ENCODE assay signal across 8 cellular contexts in genomic region chr5:53560506-53561191, GRCh38. TPM values are rescaled to one million over a fixed set of nuclear protein-coding genes. Genes with fewer than 3 reads are reported as not detected.
DNase-seq lines count a peak whose midpoint lies in the region; ATAC-seq, FAIRE-seq and TF ChIP-seq lines count a peak whose summit lies in the region.

Gene NDUFS4, plus strand, starts transcription at chr5:53560639. Its CDS starts 24 bp downstream, at chr5:53560663.

- no peak for FAIRE-seq in kidney (lab: Jason Lieb, UNC)

- CTCF ChIA-PET in AG04450 (lab: Charles Lee) = interaction anchor here (0.9 kb wide), 1 partner anchor 298 kb away, joined by 3 read pairs; no protein-coding TSS in a partner anchor

- H3K9me3 ChIP-seq in AG04450 (ENCODE audit: control insufficient read depth, insufficient read depth, low read length) (no peaks in the 10 kb centered on the region), kidney (ENCODE audit: control insufficient read depth in 1 of 2, low read length in 2 of 2) (no peaks in the 10 kb centered on the region)

- peak within 1 kb of the TSS; percentile 49 for H3K27ac ChIP-seq in AG04450 (ENCODE audit: low read depth, low read length)
- peak within 1 kb of the TSS; percentile 83 to 93 for H3K27ac ChIP-seq in kidney (ENCODE audit: low read depth in 2 of 2, low read length in 2 of 2)

- H3K4me1 ChIP-seq in kidney (ENCODE audit: control insufficient read depth in 1 of 2, insufficient read depth in 1 of 2, low read depth in 1 of 2, low read length in 2 of 2) = no peaks in the 10 kb centered on the region

- TF ChIP-seq CTCF in AG04450 (IDR thresholded peaks at IDR 0.05; ENCODE audit: low read depth, low read length) = no peak
- no peak for TF ChIP-seq CTCF in kidney (IDR thresholded peaks at IDR 0.05; ENCODE audit: borderline replicate concordance, extremely low read depth, insufficient read depth)

- H3K9ac ChIP-seq in kidney (ENCODE audit: low read length in 2 of 2) = peak within 1 kb of the TSS; percentile 89 to 93

- H3K4me3 ChIP-seq in AG04450 (ENCODE audit: low read depth, low read length) = peak within 1 kb of the TSS; percentile 94
- H3K4me3 ChIP-seq in kidney (ENCODE audit: low read length in 2 of 2) = peak within 1 kb of the TSS; percentile 94 to 97

- POLR2A ChIA-PET in AG04450 (lab: Yijun Ruan, JAX) = interaction anchor here (0.7 kb wide), 1 partner anchor 344 kb away, joined by 3 read pairs; no protein-coding TSS in a partner anchor

- ATAC-seq in GM18909 (IDR thresholded peaks at IDR 0.05; ENCODE audit: poor library complexity, unreplicated experiment) = peak; percentile 94
- ATAC-seq in HG03175 (IDR thresholded peaks at IDR 0.05; ENCODE audit: unreplicated experiment) = peak; percentile 92

- peak; percentile 89 for DNase-seq in AG04450 (ENCODE audit: low read depth, low spot score)
- DNase-seq in NCI-H345 (lab: John Stamatoyannopoulos, UW) = peak; percentile 89
- peak; percentile 76 for DNase-seq in activated CD4-positive, CD25-positive, alpha-beta regulatory T cell treated with anti-CD3 and anti-CD28 coated beads, Interleukin-2, amount 50 U/mL, for 72 hours
- peak; percentile 68 for DNase-seq in cerebellum (ENCODE audit: low spot score)
- DNase-seq in kidney = peak; percentile 87
- DNase-seq in stimulated activated CD4-positive, alpha-beta T cell treated with anti-CD3 and anti-CD28 coated beads, Interleukin-15, amount 100 ng/mL, for 24 hours = peak; percentile 86

- H3K27me3 ChIP-seq in AG04450 (ENCODE audit: control insufficient read depth, insufficient read depth, low read length) = no peaks in the 10 kb centered on the region

- no peaks in the 10 kb centered on the region for H3K36me3 ChIP-seq in kidney (ENCODE audit: control insufficient read depth in 1 of 2, insufficient read depth in 2 of 2, low read length in 2 of 2)

- intact Hi-C loops in kidney (cut with DNase I) = no loop called here

RNA-seq across cellular contexts. Expression of gene NDUFS4, which starts in this region (rescaled TPM):
- polyA plus RNA-seq in AG04450 (2011; rRNA removed) (110 and 201 TPM in 2 replicates), kidney (ENCODE audit: insufficient read depth, low read depth, low replicate concordance) (219 TPM)
- 25.5 and 44.5 TPM in 2 replicates for polyA minus RNA-seq in AG04450 (2011; rRNA and poly(A)+ RNA removed)
- total RNA-seq in cerebellum (55.9 TPM), kidney (73.9 TPM)

Comparison
In these comparisons a context has a peak if more than half of its experiments do, and no peak if none do; other contexts are left out.
1. Peak in every context shown above with its lines: DNase-seq, ATAC-seq, H3K4me3 ChIP-seq and H3K27ac ChIP-seq.